In the genomic region with DNA sequence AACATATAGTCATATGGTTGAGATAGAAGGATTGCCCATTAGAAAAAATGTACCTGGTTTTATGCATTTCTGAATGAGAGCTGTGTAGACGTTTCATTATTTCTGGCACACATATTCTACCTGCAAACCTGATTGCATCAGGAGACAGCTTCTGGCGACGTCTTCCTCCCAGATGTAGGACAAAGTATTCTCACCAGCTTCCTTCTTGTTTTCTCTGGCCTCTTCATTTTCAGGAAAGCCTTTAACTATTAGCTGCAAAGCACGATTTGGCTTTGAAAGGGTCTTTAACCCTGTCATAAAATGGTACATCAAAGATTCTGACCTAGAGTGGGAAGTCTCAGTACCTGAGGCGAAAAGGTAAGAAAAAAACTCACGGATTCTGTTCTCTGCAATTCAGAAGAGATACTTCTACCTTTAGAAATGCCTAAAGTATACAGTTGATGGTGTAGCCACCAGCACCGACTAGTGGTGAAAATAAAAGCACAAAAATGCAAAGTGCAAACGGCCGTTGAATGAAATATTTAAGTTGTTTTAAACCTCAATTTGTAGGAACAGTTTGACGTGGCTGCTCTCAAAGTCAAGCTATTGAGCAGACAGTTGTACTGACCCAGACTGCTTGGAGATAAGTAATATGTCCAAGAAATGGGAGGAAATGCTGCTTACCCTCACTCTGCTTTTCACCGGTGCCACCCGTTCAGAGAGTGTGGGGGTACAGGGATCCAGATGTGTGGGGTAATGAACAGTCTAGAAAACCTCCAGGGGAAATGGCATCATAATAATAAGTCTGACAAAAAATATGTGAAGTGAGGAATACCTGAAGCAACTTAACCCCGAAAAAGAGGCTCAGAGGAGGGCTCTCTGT, we compare ENCODE assay signal across 8 cellular contexts. TPM values are rescaled to one million over a fixed set of nuclear protein-coding genes. Genes with fewer than 3 reads are reported as not detected.
DNase-seq lines count a peak whose midpoint lies in the region; ATAC-seq, FAIRE-seq and TF ChIP-seq lines count a peak whose summit lies in the region.

No MANE protein-coding gene starts in this region.

- no peaks in the 10 kb centered on the region for H4K20me1 ChIP-seq in neural cell (ENCODE audit: insufficient read depth)

- H3F3A ChIP-seq in neural cell (ENCODE audit: insufficient read depth, low read length, poor library complexity, severe bottlenecking) = no peaks in the 10 kb centered on the region

- no peak overlapping the region for H2AFZ ChIP-seq in neural cell (ENCODE audit: low read depth, low read length)

- H3K9ac ChIP-seq in neural cell (ENCODE audit: low read length) = no peak overlapping the region

- H3K9me3 ChIP-seq in neural cell (ENCODE audit: low read length) = no peaks in the 10 kb centered on the region

- H3K27ac ChIP-seq in neural cell (ENCODE audit: low read length) = no peak overlapping the region

- peak; percentile 65 for TF ChIP-seq RAD21 in neural cell (conservative IDR thresholded peaks at IDR 0.05)

- H3K79me2 ChIP-seq in neural cell (replicated peaks; ENCODE audit: insufficient read depth, low read length) = no peaks in the 10 kb centered on the region

- H3K36me3 ChIP-seq in neural cell (ENCODE audit: insufficient read depth, low read length) = no peaks in the 10 kb centered on the region

- TF ChIP-seq CTCF in neural cell (IDR thresholded peaks at IDR 0.05; ENCODE audit: poor library complexity, severe bottlenecking) = peak; percentile 67

- peak; percentile 30 for DNase-seq in AG20443 (ENCODE audit: low spot score)
- peak; percentile 12 for DNase-seq in Jurkat, Clone E6-1 (ENCODE audit: low read depth, low spot score)
- DNase-seq in activated CD4-positive, alpha-beta T cell treated with anti-CD3 and anti-CD28 coated beads for 4 hours = peak; percentile 50 to 65
- no peak for DNase-seq in ureter (ENCODE audit: low spot score)
- DNase-seq in NCI-H187 (lab: John Stamatoyannopoulos, UW) = no peak

- FAIRE-seq in endometrium (lab: Jason Lieb, UNC) = peak; percentile 33

- no peak for TF ChIP-seq EP300 in neural cell (conservative IDR thresholded peaks at IDR 0.05; ENCODE audit: poor library complexity, severe bottlenecking)

- H3K27me3 ChIP-seq in neural cell (ENCODE audit: insufficient read depth, low read depth, low read length) = no peaks in the 10 kb centered on the region

- no peaks in the 10 kb centered on the region for H3K9me2 ChIP-seq in neural cell (ENCODE audit: insufficient read depth, low read length)

- H3K4me3 ChIP-seq in Jurkat, Clone E6-1 (ENCODE audit: low read length) = no peak overlapping the region
- no peak overlapping the region for H3K4me3 ChIP-seq in neural cell (ENCODE audit: low read length)

- H3K4me2 ChIP-seq in neural cell (ENCODE audit: low read length) = no peak overlapping the region

- ATAC-seq in GM18907 (IDR thresholded peaks at IDR 0.05; ENCODE audit: unreplicated experiment) = peak; percentile 80

TF ChIP-seq in neural cell, 6 proteins besides CTCF, POLR2A, EP300 and RAD21:
- TF ChIP-seq SMC3 (conservative IDR thresholded peaks at IDR 0.05; ENCODE audit: poor library complexity) (peak; percentile 63), REST (IDR thresholded peaks at IDR 0.05; ENCODE audit: borderline replicate concordance) (no peak)

RNA-seq across cellular contexts. Expression of gene IL18RAP, which starts 20.2 kb away (rescaled TPM):
- polyA plus RNA-seq in Jurkat, Clone E6-1 (2012; ENCODE audit: insufficient read depth, insufficient read length) = not detected
- not detected in 2 replicates for polyA plus RNA-seq in neural cell
- polyA minus RNA-seq in neural cell = not detected in 2 replicates
- total RNA-seq in ureter = 2.6 TPM

RNA-seq across cellular contexts. Expression of gene SLC9A4, which starts 29.8 kb away (rescaled TPM):
- not detected for polyA plus RNA-seq in Jurkat, Clone E6-1 (2012; ENCODE audit: insufficient read depth, insufficient read length)
- polyA plus RNA-seq in neural cell = 0.06 and 0.15 TPM in 2 replicates
- polyA minus RNA-seq in neural cell = 0.23 and 0.24 TPM in 2 replicates
- 23.5 TPM for total RNA-seq in ureter

Comparison
In these comparisons a context has a peak if more than half of its experiments do, and no peak if none do; other contexts are left out.
1. DNase-seq: peak in AG20443 (single experiment), Jurkat, Clone E6-1 (single experiment) and activated CD4-positive, alpha-beta T cell treated with anti-CD3 and anti-CD28 coated beads for 4 hours (2 of 2); none in ureter (single experiment) and NCI-H187 (0 of 2).